1 cellular context compared by ENCODE assay signal in genomic region chr7:85186521-85187241, GRCh38.
TF ChIP-seq lines count a peak whose summit lies in the region.

Gene SEMA3D, minus strand, starts transcription at chr7:85187056. Its CDS starts 65,165 bp downstream, at chr7:85121891.

TF ChIP-seq in GM12878, 131 proteins besides CTCF, POLR2A, EP300 and RAD21 (continued from another document):
- TF ChIP-seq SKIL (IDR thresholded peaks at IDR 0.05; ENCODE audit: low read depth, poor library complexity, severe bottlenecking) (no peak), TCF12 (IDR thresholded peaks at IDR 0.05; ENCODE audit: low read depth, low read length) (peak; percentile 49; the same call in 1 of the 2 replicates)
TF ChIP-seq in GM12878: peak in this region for 4.
